8 cellular contexts compared by ENCODE assay signal in genomic region chr12:15788266-15789214, GRCh38. TPM values are rescaled to one million over a fixed set of nuclear protein-coding genes. Genes with fewer than 3 reads are reported as not detected.
DNase-seq lines count a peak whose midpoint lies in the region; ATAC-seq and TF ChIP-seq lines count a peak whose summit lies in the region.

No MANE protein-coding gene starts in this region.

- peak overlapping the region; percentile 10 to 35 for H3K27ac ChIP-seq in aorta (ENCODE audit: low read depth in 1 of 2, low read length in 2 of 2)

- WGBS in aorta, 2 donors, result 0% methylated on average over 56 to 63 of the region's 63 CpGs

- no peaks in the 10 kb centered on the region for H3K27me3 ChIP-seq in aorta (ENCODE audit: control insufficient read depth in 1 of 2, insufficient read depth in 2 of 2, low read length in 1 of 2)

- H3K9me3 Mint-ChIP-seq in naive thymus-derived CD8-positive, alpha-beta T cell, result no peaks in the 10 kb centered on the region

- POLR2A ChIA-PET in naive thymus-derived CD8-positive, alpha-beta T cell (lab: Charles Lee), result interaction anchor here (1.1 to 1.9 kb wide), 3 partner anchors 10 to 1531 kb away, joined by 3 to 4 read pairs (median 4); no protein-coding TSS in a partner anchor

- no peaks in the 10 kb centered on the region for H3K36me3 ChIP-seq in aorta (ENCODE audit: control insufficient read depth in 1 of 2, insufficient read depth in 2 of 2, low read length in 1 of 2)

- DNase-seq in 8988T (peak; percentile 18), NCI-H1694 treated with DMSO at 0.1 percent for 48 hours (lab: John Stamatoyannopoulos, UW) (peak; percentile 62), fibroblast of pulmonary artery (ENCODE audit: low read depth) (peak; percentile 66), aorta (peak; percentile 66 to 86)
- peak; percentile 20 for DNase-seq in activated CD8-positive, alpha-beta memory T cell treated with anti-CD3 and anti-CD28 coated beads, Interleukin-2, amount 50 U/mL, for 4 hours
- peak in 5 of 10 donors; percentile 7 to 59 (median 21) for DNase-seq in naive thymus-derived CD8-positive, alpha-beta T cell

- H3K9me3 ChIP-seq in aorta (ENCODE audit: control insufficient read depth, low read length), result no peaks in the 10 kb centered on the region

- H3K27me3 Mint-ChIP-seq in naive thymus-derived CD8-positive, alpha-beta T cell, result peaks cover 28 to 52% (median 41%) of the 10 kb centered on the region in 5 donors

- peak overlapping the region; percentile 91 to 99 (median 96) for H3K4me3 Mint-ChIP-seq in naive thymus-derived CD8-positive, alpha-beta T cell

- peak overlapping the region in 8 of 10 donors; percentile 42 to 88 (median 80) for H3K27ac Mint-ChIP-seq in naive thymus-derived CD8-positive, alpha-beta T cell

- peaks cover 10 to 18% (median 13%) of the 10 kb centered on the region in 4 donors for H3K4me1 Mint-ChIP-seq in naive thymus-derived CD8-positive, alpha-beta T cell

- no peaks in the 10 kb centered on the region for H3K36me3 Mint-ChIP-seq in naive thymus-derived CD8-positive, alpha-beta T cell

- no peaks in the 10 kb centered on the region for H3K4me1 ChIP-seq in aorta (ENCODE audit: control insufficient read depth in 1 of 2, insufficient read depth in 2 of 2, low read length in 2 of 2)

- H3K4me3 ChIP-seq in fibroblast of pulmonary artery (replicated peaks; ENCODE audit: low read depth, low read length) (peak overlapping the region; percentile 88), aorta (ENCODE audit: low read length in 2 of 2) (peak overlapping the region; percentile 46 to 94)

- ATAC-seq in GM18499 (IDR thresholded peaks at IDR 0.05; ENCODE audit: insufficient read depth, unreplicated experiment), result peak; percentile 18
- peak; percentile 34 for ATAC-seq in HG02870 (IDR thresholded peaks at IDR 0.05; ENCODE audit: unreplicated experiment)
- peak; percentile 34 to 37 for ATAC-seq in naive thymus-derived CD8-positive, alpha-beta T cell
- peak; percentile 64 for ATAC-seq in aorta (ENCODE audit: low FRiP score)

- intact Hi-C loops in aorta (cut with DNase I), result loop anchor here (5.0 to 10.0 kb wide), 4 partner anchors 36 to 186 kb away; no protein-coding TSS in a partner anchor

- TF ChIP-seq CTCF in fibroblast of pulmonary artery (IDR thresholded peaks at IDR 0.05; ENCODE audit: low read length, missing control alignments), result no peak

RNA-seq across cellular contexts. Expression of gene EPS8, which starts 0.6 kb away (rescaled TPM):
- total RNA-seq in naive thymus-derived CD8-positive, alpha-beta T cell, result 1 to 10 TPM; 1.1 to 1.2 TPM
- 1 to 10 TPM in 2 of 3 donors, under 1 TPM in 1; 0.81 to 1.6 (median 1.2) TPM for polyA plus RNA-seq in naive thymus-derived CD8-positive, alpha-beta T cell
- 100 to 1,000 TPM; 124 to 165 TPM for total RNA-seq in aorta
- polyA plus RNA-seq in aorta, result 100 to 1,000 TPM in 1 of 2 donors, 10 to 100 TPM in 1; 56.0 to 135 TPM

Comparison
In these comparisons a context has a peak if more than half of its experiments do, and no peak if none do; other contexts are left out.
1. RNA of gene EPS8, which starts 0.6 kb away (total RNA-seq): 124 to 165 TPM in aorta; 1.1 to 1.2 TPM in naive thymus-derived CD8-positive, alpha-beta T cell; every median in the first group is over 10 times any median in the second.
2. Peak in every context shown above with its lines, with median percentiles within 50 percentile points of each other: ATAC-seq.